1 cellular context compared by ENCODE assay signal in genomic region chr4:169205146-169205806, GRCh38.
TF ChIP-seq lines count a peak whose summit lies in the region.

No MANE protein-coding gene starts in this region.

TF ChIP-seq in IMR-90, 13 proteins besides CTCF, POLR2A, EP300 and RAD21:
- TF ChIP-seq ELK1 (IDR thresholded peaks at IDR 0.05; ENCODE audit: borderline replicate concordance, low read depth, low read length): no peak
- no peak for TF ChIP-seq RCOR1 (IDR thresholded peaks at IDR 0.05; ENCODE audit: insufficient replicate concordance, low read length)
